In genomic region chr10:111080224-111080623, GRCh38 we compare ENCODE assay signal across 28 cellular contexts. TPM values are rescaled to one million over a fixed set of nuclear protein-coding genes. Genes with fewer than 3 reads are reported as not detected.
A peak's percentile ranks its signal among the peaks of the same experiment; 100 is the strongest.
DNase-seq lines count a peak whose midpoint lies in the region; ATAC-seq, FAIRE-seq and TF ChIP-seq lines count a peak whose summit lies in the region.
"Had no signal": no experiment of that assay in that cellular context is flagged by ENCODE, and none has a peak within 500 bp of the region (broad histone marks: within the 10 kb centered on the region; RNA-seq: fewer than 3 reads in every experiment).

No MANE protein-coding gene starts in this region.

- intact Hi-C loops in Calu3 (cut with micrococcal nuclease; ENCODE audit: unreplicated experiment) (no loop called here), kidney (cut with DNase I) (no loop called here)

- no peak for TF ChIP-seq CTCF in Calu3 (IDR thresholded peaks at IDR 0.05; ENCODE audit: unreplicated experiment)
- no peak for TF ChIP-seq CTCF in osteoblast (IDR thresholded peaks at IDR 0.05; ENCODE audit: extremely low read depth, low read depth, low read length)
- TF ChIP-seq CTCF in kidney (IDR thresholded peaks at IDR 0.05; ENCODE audit: borderline replicate concordance, extremely low read depth, insufficient read depth) = no peak

- no peak overlapping the region for H3K4me2 ChIP-seq in osteoblast (ENCODE audit: insufficient read depth, low read length)

- peak overlapping the region; percentile 44 for H3K4me3 Mint-ChIP-seq in Calu3 (ENCODE audit: low read depth, unreplicated experiment)
- peak overlapping the region; percentile 35 for H3K4me3 Mint-ChIP-seq in activated T-helper 17 cell treated with anti-CD3 and anti-CD28 coated beads, Interleukin-2, amount 50 U/mL, for 72 hours

- H3K36me3 ChIP-seq in osteoblast (ENCODE audit: insufficient read depth, low read length) (no peaks in the 10 kb centered on the region), kidney (ENCODE audit: control insufficient read depth in 1 of 2, insufficient read depth in 2 of 2, low read length in 2 of 2) (no peaks in the 10 kb centered on the region)
- H3K36me3 ChIP-seq: Peyer's patch, sigmoid colon, suprapubic skin had no signal

- no peak overlapping the region for H3K4me3 ChIP-seq in osteoblast (ENCODE audit: insufficient read depth, low read length)
- no peak overlapping the region for H3K4me3 ChIP-seq in kidney (ENCODE audit: low read length in 2 of 2)
- H3K4me3 ChIP-seq: Peyer's patch had no signal

- no peak for FAIRE-seq in kidney (lab: Jason Lieb, UNC)
- FAIRE-seq: frontal cortex, GM12891 had no signal

- CTCF ChIA-PET in Calu3 (lab: Charles Lee) = no interaction called here

- BruUV-seq in Calu3 (replicated peaks; lab: Mats Ljungman, UMichigan) = no TSS peak

- no peak overlapping the region for H2AFZ ChIP-seq in osteoblast (ENCODE audit: low read length)

- peaks cover 23% of the 10 kb centered on the region for H3K36me3 Mint-ChIP-seq in Calu3 (ENCODE audit: insufficient read depth, unreplicated experiment)
- peaks cover 11% of the 10 kb centered on the region for H3K36me3 Mint-ChIP-seq in activated T-helper 17 cell treated with anti-CD3 and anti-CD28 coated beads, Interleukin-2, amount 50 U/mL, for 72 hours (ENCODE audit: low read depth)
- H3K36me3 Mint-ChIP-seq: stimulated activated memory B cell treated with anti-CD40 and anti-IgM and Interleukin-4, amounts not matched to agents 10 μg/mL and 1 μg/mL and 100 μg/mL, for 72 hours had no signal

- H3K4me1 ChIP-seq in osteoblast (ENCODE audit: insufficient read depth, low read length) (peaks cover 4% of the 10 kb centered on the region), kidney (ENCODE audit: control insufficient read depth in 1 of 2, insufficient read depth in 1 of 2, low read depth in 1 of 2, low read length in 2 of 2) (peaks cover 0 to 10% of the 10 kb centered on the region in 2 donors)

- H3K27ac ChIP-seq in osteoblast (ENCODE audit: low read depth, low read length) (no peak overlapping the region), kidney (ENCODE audit: low read depth in 2 of 2, low read length in 2 of 2) (no peak overlapping the region)
- H3K27ac ChIP-seq: Peyer's patch, sigmoid colon, suprapubic skin had no signal

- no peak overlapping the region for H3K27ac Mint-ChIP-seq in Calu3 (ENCODE audit: unreplicated experiment)
- H3K27ac Mint-ChIP-seq in activated T-helper 17 cell treated with anti-CD3 and anti-CD28 coated beads, Interleukin-2, amount 50 U/mL, for 72 hours = no peak overlapping the region
- H3K27ac Mint-ChIP-seq: activated CD4-positive, alpha-beta T cell treated with anti-CD3 and anti-CD28 coated beads, Interleukin-2, amount 10 ng/mL, durations not matched to agents 7 days and 5 days; activated naive CD4-positive, alpha-beta T cell treated with anti-CD3 and anti-CD28 coated beads, Interleukin-2, amount 50 U/mL, for 72 hours; stimulated activated memory B cell treated with anti-CD40 and anti-IgM and Interleukin-4, amounts not matched to agents 10 μg/mL and 1 μg/mL and 100 μg/mL, for 72 hours had no signal

- peaks cover 9% of the 10 kb centered on the region for H3K27me3 Mint-ChIP-seq in Calu3 (ENCODE audit: unreplicated experiment)
- H3K27me3 Mint-ChIP-seq in activated T-helper 17 cell treated with anti-CD3 and anti-CD28 coated beads, Interleukin-2, amount 50 U/mL, for 72 hours = peaks cover 28% of the 10 kb centered on the region

- no peaks in the 10 kb centered on the region for H3K9me3 ChIP-seq in osteoblast (ENCODE audit: low read depth, low read length)
- H3K9me3 ChIP-seq in kidney (ENCODE audit: control insufficient read depth in 1 of 2, low read length in 2 of 2) = no peaks in the 10 kb centered on the region
- H3K9me3 ChIP-seq: Peyer's patch, sigmoid colon, suprapubic skin had no signal

- H3K9me3 Mint-ChIP-seq in Calu3 (ENCODE audit: low read depth, unreplicated experiment) = no peaks in the 10 kb centered on the region
- no peaks in the 10 kb centered on the region for H3K9me3 Mint-ChIP-seq in activated T-helper 17 cell treated with anti-CD3 and anti-CD28 coated beads, Interleukin-2, amount 50 U/mL, for 72 hours
- H3K9me3 Mint-ChIP-seq: activated CD4-positive, alpha-beta T cell treated with anti-CD3 and anti-CD28 coated beads, Interleukin-2, amount 10 ng/mL, durations not matched to agents 7 days and 5 days; activated naive CD4-positive, alpha-beta T cell treated with anti-CD3 and anti-CD28 coated beads, Interleukin-2, amount 50 U/mL, for 72 hours had no signal

- no peak overlapping the region for H3K9ac ChIP-seq in kidney (ENCODE audit: low read length in 2 of 2)

- no peaks in the 10 kb centered on the region for H4K20me1 ChIP-seq in osteoblast (ENCODE audit: insufficient read depth, low read length)

- no peaks in the 10 kb centered on the region for H3K79me2 ChIP-seq in osteoblast (ENCODE audit: insufficient read depth, low read length)

- no peak for DNase-seq in Calu3
- DNase-seq in iPS-NIHi11 (ENCODE audit: low spot score) = peak; percentile 0
- peak; percentile 70 for DNase-seq in osteoblast (ENCODE audit: insufficient read length, low spot score, missing footprints)
- DNase-seq in kidney = no peak
- DNase-seq in NCI-H1092 treated with DMSO at 0.1 percent for 48 hours (lab: John Stamatoyannopoulos, UW) = no peak
- no peak for DNase-seq in NCI-H1048 (lab: John Stamatoyannopoulos, UW)
- DNase-seq: activated CD4-positive, alpha-beta T cell treated with anti-CD3 and anti-CD28 coated beads, Interleukin-2, amount 10 ng/mL, durations not matched to agents 7 days and 5 days; anterior cingulate cortex; cortex of kidney; EL; left ventricle myocardium superior; naive B cell; NCI-H1105; NCI-H2029; NCI-H2227 treated with DMSO at 0.1 percent for 48 hours; NCI-H69; Peyer's patch; SIG-M5; sigmoid colon; stimulated activated CD4-positive, alpha-beta T cell treated with anti-CD3 and anti-CD28 coated beads, Interleukin-4, amount 100 ng/mL, for 24 hours; SW 1271 had no signal

- H3K27me3 ChIP-seq in osteoblast (ENCODE audit: insufficient read depth, low read length) = peaks cover 58% of the 10 kb centered on the region
- H3K27me3 ChIP-seq: Peyer's patch had no signal

- no peak for ATAC-seq in activated T-helper 17 cell treated with anti-CD3 and anti-CD28 coated beads, Interleukin-2, amount 50 U/mL, for 72 hours (replicated peaks)
- ATAC-seq: activated naive CD4-positive, alpha-beta T cell treated with anti-CD3 and anti-CD28 coated beads, Interleukin-2, amount 50 U/mL, for 72 hours; left ventricle myocardium superior; stimulated activated memory B cell treated with anti-CD40 and anti-IgM and Interleukin-4, amounts not matched to agents 10 μg/mL and 1 μg/mL and 100 μg/mL, for 72 hours had no signal

- H3K4me1 Mint-ChIP-seq in Calu3 (ENCODE audit: low read depth, unreplicated experiment) = peaks cover 7% of the 10 kb centered on the region
- no peaks in the 10 kb centered on the region for H3K4me1 Mint-ChIP-seq in activated T-helper 17 cell treated with anti-CD3 and anti-CD28 coated beads, Interleukin-2, amount 50 U/mL, for 72 hours

RNA-seq across cellular contexts. Expression of gene ADRA2A, which starts 3.4 kb away (rescaled TPM):
- 5.4 and 6.7 TPM in 2 replicates for total RNA-seq in Calu3 (2022)
- not detected for total RNA-seq in activated T-helper 17 cell treated with anti-CD3 and anti-CD28 coated beads, Interleukin-2, amount 50 U/mL, for 72 hours
- 0.29 and 0.72 TPM in 2 replicates for total RNA-seq in osteoblast
- 7.8 TPM for total RNA-seq in kidney
- polyA plus RNA-seq in kidney (ENCODE audit: insufficient read depth, low read depth, low replicate concordance) = 1.2 TPM
- total RNA-seq: activated CD4-positive, alpha-beta T cell treated with anti-CD3 and anti-CD28 coated beads, Interleukin-2, amount 10 ng/mL, durations not matched to agents 7 days and 5 days; activated naive CD4-positive, alpha-beta T cell treated with anti-CD3 and anti-CD28 coated beads, Interleukin-2, amount 50 U/mL, for 72 hours; H4 had no signal

Comparison
In these comparisons a context has a peak if more than half of its experiments do, and no peak if none do; other contexts are left out.
1. DNase-seq: peak in iPS-NIHi11 (single experiment) and osteoblast (single experiment); none in Calu3 (single experiment), kidney (single experiment), NCI-H1092 treated with DMSO at 0.1 percent for 48 hours (single experiment) and NCI-H1048 (single experiment).